Comparison of ENCODE assay signal across 9 cellular contexts in genomic region chr6:27333642-27334040, GRCh38. TPM values are rescaled to one million over a fixed set of nuclear protein-coding genes. Genes with fewer than 3 reads are reported as not detected.
DNase-seq lines count a peak whose midpoint lies in the region; ATAC-seq and TF ChIP-seq lines count a peak whose summit lies in the region.
"Had no signal": no experiment of that assay in that cellular context is flagged by ENCODE, and none has a peak within 500 bp of the region (broad histone marks: within the 10 kb centered on the region; RNA-seq: fewer than 3 reads in every experiment).

No MANE protein-coding gene starts in this region.

- peaks cover 1% of the 10 kb centered on the region for H3K9me3 Mint-ChIP-seq in activated CD4-positive, alpha-beta T cell treated with anti-CD3 and anti-CD28 coated beads for 36 hours (ENCODE audit: low read depth)

- 0 out of 2 replicates have a peak overlapping the region, but pooled peaks have one; percentile 21 for H3K27ac ChIP-seq in PC-9
- no peak overlapping the region for H3K27ac ChIP-seq in psoas muscle
- H3K27ac ChIP-seq: sigmoid colon had no signal

- TF ChIP-seq CTCF in PC-9 (conservative IDR thresholded peaks at IDR 0.05) (no peak), epithelial cell of esophagus (IDR thresholded peaks at IDR 0.05; ENCODE audit: insufficient read depth, low read depth, low read length, missing control alignments) (no peak), psoas muscle (IDR thresholded peaks at IDR 0.05) (no peak)

- H3K9me3 ChIP-seq in PC-9 (ENCODE audit: insufficient read depth, low read depth) (no peaks in the 10 kb centered on the region), psoas muscle (no peaks in the 10 kb centered on the region)

- H3K36me3 ChIP-seq in PC-9 (ENCODE audit: low read depth) (no peaks in the 10 kb centered on the region), psoas muscle (ENCODE audit: insufficient read depth in 1 of 2, low read depth in 1 of 2) (no peaks in the 10 kb centered on the region)
- H3K36me3 ChIP-seq: sigmoid colon had no signal

- POLR2A ChIA-PET in activated CD4-positive, alpha-beta T cell treated with anti-CD3 and anti-CD28 coated beads for 36 hours (lab: Charles Lee) = interaction anchor here (0.6 to 1.1 kb wide), 3 partner anchors 21 to 505 kb away, joined by 3 to 4 read pairs (median 4); partner anchors contain the start of gene POM121L2
- POLR2A ChIA-PET in PC-9 (lab: Charles Lee; ENCODE audit: unreplicated experiment) = interaction anchor here (0.6 to 0.7 kb wide), 4 partner anchors 11 to 859 kb away, joined by 4 to 12 read pairs (median 7); partner anchors contain the start of gene ZNF391

- no peak for DNase-seq in activated CD4-positive, alpha-beta T cell treated with anti-CD3 and anti-CD28 coated beads for 36 hours
- no peak for DNase-seq in activated CD4-positive, alpha-beta T cell treated with anti-CD3 and anti-CD28 coated beads for 1 hour
- DNase-seq in PC-9 = no peak
- no peak for DNase-seq in epithelial cell of esophagus (ENCODE audit: low read depth)
- DNase-seq in psoas muscle = no peak
- DNase-seq: sigmoid colon had no signal

- peak overlapping the region; percentile 84 for H2AFZ ChIP-seq in PC-9

- WGBS in psoas muscle, 3 donors = 59 to 68% (median 59%) methylated on average over 3 of the region's 3 CpGs

- H3K4me1 Mint-ChIP-seq in activated CD4-positive, alpha-beta T cell treated with anti-CD3 and anti-CD28 coated beads for 36 hours = peaks cover 12% of the 10 kb centered on the region

- H3K27ac Mint-ChIP-seq in activated CD4-positive, alpha-beta T cell treated with anti-CD3 and anti-CD28 coated beads for 36 hours = no peak overlapping the region

- H4K20me1 ChIP-seq in PC-9 (ENCODE audit: insufficient read depth) = no peaks in the 10 kb centered on the region

- H3K27me3 ChIP-seq in PC-9 (ENCODE audit: insufficient read depth, low read depth) = no peaks in the 10 kb centered on the region
- peaks cover 0 to 5% (median 5%) of the 10 kb centered on the region in 3 donors for H3K27me3 ChIP-seq in psoas muscle (ENCODE audit: insufficient read depth in 3 of 3, low read length in 2 of 3)

- H3K9me2 ChIP-seq in PC-9 (ENCODE audit: insufficient read depth) = no peaks in the 10 kb centered on the region

- H3K4me3 ChIP-seq in PC-9 (peak overlapping the region; percentile 82), epithelial cell of esophagus (ENCODE audit: low read length) (peak overlapping the region; percentile 52), psoas muscle (peak overlapping the region; percentile 23)

- BruUV-seq in PC-9 (replicated peaks; lab: Mats Ljungman, UMichigan) = no TSS peak

- intact Hi-C loops in activated CD4-positive, alpha-beta T cell treated with anti-CD3 and anti-CD28 coated beads for 36 hours (cut with DNase I, micrococcal nuclease) = no loop called here
- intact Hi-C loops in PC-9 (cut with micrococcal nuclease; ENCODE audit: unreplicated experiment) = loop anchor here (2.0 kb wide), 2 partner anchors 41 to 139 kb away; partner anchors contain the start of gene ZNF184
- intact Hi-C loops in psoas muscle (cut with DNase I) = no loop called here

- H3F3A ChIP-seq in PC-9 (ENCODE audit: insufficient read depth, low read depth) = peaks cover 12% of the 10 kb centered on the region

- CTCF ChIA-PET in activated CD4-positive, alpha-beta T cell treated with anti-CD3 and anti-CD28 coated beads for 36 hours (lab: Charles Lee) = no interaction called here
- CTCF ChIA-PET in PC-9 (lab: Charles Lee) = interaction anchor here (0.6 to 0.7 kb wide), 3 partner anchors 38 to 421 kb away, joined by 3 to 5 read pairs (median 3); no protein-coding TSS in a partner anchor

- peak overlapping the region; percentile 82 for H3K4me2 ChIP-seq in PC-9

- H3K4me1 ChIP-seq in PC-9 (replicated peaks; ENCODE audit: insufficient read depth) (peaks cover 10% of the 10 kb centered on the region; the same call in 1 of the 2 replicates), psoas muscle (no peaks in the 10 kb centered on the region)

- H3K27me3 Mint-ChIP-seq in activated CD4-positive, alpha-beta T cell treated with anti-CD3 and anti-CD28 coated beads for 36 hours = peaks cover 25% of the 10 kb centered on the region

- no peaks in the 10 kb centered on the region for H3K36me3 Mint-ChIP-seq in activated CD4-positive, alpha-beta T cell treated with anti-CD3 and anti-CD28 coated beads for 36 hours (ENCODE audit: low read depth)

- ATAC-seq in activated CD4-positive, alpha-beta T cell treated with anti-CD3 and anti-CD28 coated beads for 36 hours = no peak
- no peak for ATAC-seq in psoas muscle
- ATAC-seq in HG02759 (IDR thresholded peaks at IDR 0.05; ENCODE audit: unreplicated experiment) = no peak
- ATAC-seq in HG03039 (IDR thresholded peaks at IDR 0.05; ENCODE audit: unreplicated experiment) = no peak
- ATAC-seq in HG03378 (IDR thresholded peaks at IDR 0.05; ENCODE audit: unreplicated experiment) = no peak

- H3K79me2 ChIP-seq in PC-9 (ENCODE audit: low read depth) = no peaks in the 10 kb centered on the region

- H3K4me3 Mint-ChIP-seq in activated CD4-positive, alpha-beta T cell treated with anti-CD3 and anti-CD28 coated beads for 36 hours = peak overlapping the region; percentile 71

RNA-seq across cellular contexts. Expression of gene POM121L2, which starts 21.6 kb away (rescaled TPM):
- not detected for total RNA-seq in activated CD4-positive, alpha-beta T cell treated with anti-CD3 and anti-CD28 coated beads for 36 hours
- total RNA-seq in PC-9 (2021) = 0.26 TPM in 1 of 2 replicates, not detected in the other
- not detected for total RNA-seq in psoas muscle
- polyA plus RNA-seq in psoas muscle = under 1 TPM in 1 of 3 donors, not detected in 2; 0.08 TPM
- total RNA-seq: sigmoid colon had no signal
- polyA plus RNA-seq: sigmoid colon had no signal

RNA-seq across cellular contexts. Expression of gene ZNF391, which starts 54.9 kb away (rescaled TPM):
- total RNA-seq in activated CD4-positive, alpha-beta T cell treated with anti-CD3 and anti-CD28 coated beads for 36 hours = 1 to 10 TPM; 4.3 to 6.2 TPM
- total RNA-seq in PC-9 (2021) = 4.6 and 4.7 TPM in 2 replicates
- total RNA-seq in psoas muscle = under 1 TPM; 0.27 to 0.81 (median 0.50) TPM
- under 1 TPM; 0.14 to 0.49 (median 0.15) TPM for polyA plus RNA-seq in psoas muscle

Comparison
In these comparisons a context has a peak if more than half of its experiments do, and no peak if none do; other contexts are left out.
1. H3K4me3 ChIP-seq: peak in every context shown above with its lines; median percentile 82 in PC-9; 52 in epithelial cell of esophagus; 23 in psoas muscle.